23 cellular contexts compared by ENCODE assay signal in genomic region chr12:132140501-132140900, GRCh38. TPM values are rescaled to one million over a fixed set of nuclear protein-coding genes. Genes with fewer than 3 reads are reported as not detected.
DNase-seq lines count a peak whose midpoint lies in the region; ATAC-seq and TF ChIP-seq lines count a peak whose summit lies in the region.
"Had no signal": no experiment of that assay in that cellular context is flagged by ENCODE, and none has a peak within 500 bp of the region (broad histone marks: within the 10 kb centered on the region; RNA-seq: fewer than 3 reads in every experiment).

No MANE protein-coding gene starts in this region.

- H3K4me3 ChIP-seq in neural progenitor cell (no peak overlapping the region), upper lobe of left lung (no peak overlapping the region)
- H3K4me3 ChIP-seq: GM23338, MG63, SJCRH30 had no signal

- ATAC-seq in activated naive CD8-positive, alpha-beta T cell treated with anti-CD3 and anti-CD28 coated beads, Interleukin-2, amount 10 ng/mL, durations not matched to agents 7 days and 5 days (ENCODE audit: low read depth) = no peak
- no peak for ATAC-seq in upper lobe of left lung (ENCODE audit: low FRiP score in 2 of 2)
- no peak for ATAC-seq in HG03025 (IDR thresholded peaks at IDR 0.05; ENCODE audit: low FRiP score, unreplicated experiment)
- ATAC-seq: GM23338, PC-3, Right ventricle myocardium inferior had no signal

- no peak for TF ChIP-seq CTCF in neural progenitor cell (IDR thresholded peaks at IDR 0.05)
- no peak for TF ChIP-seq CTCF in upper lobe of left lung (IDR thresholded peaks at IDR 0.05)

- no peak overlapping the region for H3K27ac ChIP-seq in neural progenitor cell
- H3K27ac ChIP-seq in upper lobe of left lung = no peak overlapping the region
- H3K27ac ChIP-seq: SJCRH30 had no signal

- H3K36me3 ChIP-seq in neural progenitor cell (no peaks in the 10 kb centered on the region), upper lobe of left lung (peaks cover 7 to 48% (median 39%) of the 10 kb centered on the region in 4 donors)

- H3K4me1 ChIP-seq in neural progenitor cell = peaks cover 5% of the 10 kb centered on the region
- H3K4me1 ChIP-seq in upper lobe of left lung = peaks cover 20 to 30% (median 21%) of the 10 kb centered on the region in 4 donors
- H3K4me1 ChIP-seq: SJCRH30 had no signal

- no peak overlapping the region for H3K4me3 Mint-ChIP-seq in activated naive CD8-positive, alpha-beta T cell treated with anti-CD3 and anti-CD28 coated beads, Interleukin-2, amount 10 ng/mL, durations not matched to agents 7 days and 5 days
- no peak overlapping the region for H3K4me3 Mint-ChIP-seq in activated naive CD8-positive, alpha-beta T cell treated with anti-CD3 and anti-CD28 coated beads for 36 hours
- peak overlapping the region; percentile 30 for H3K4me3 Mint-ChIP-seq in activated T-helper 1 cell treated with anti-CD3 and anti-CD28 coated beads, Interleukin-12 subunit alpha, Interleukin-12 subunit beta, Interleukin-2, Interleukin-4 antibody, amounts not matched to agents 30 ng/mL and 10 ng/mL and 1 ng/mL, durations not matched to agents 14 hours and 24 hours and 36 hours
- peak overlapping the region; percentile 48 for H3K4me3 Mint-ChIP-seq in neural progenitor cell
- H3K4me3 Mint-ChIP-seq: GM23338 had no signal

- H3K27ac Mint-ChIP-seq in activated naive CD8-positive, alpha-beta T cell treated with anti-CD3 and anti-CD28 coated beads, Interleukin-2, amount 10 ng/mL, durations not matched to agents 7 days and 5 days = no peak overlapping the region
- no peak overlapping the region for H3K27ac Mint-ChIP-seq in activated naive CD8-positive, alpha-beta T cell treated with anti-CD3 and anti-CD28 coated beads for 36 hours
- H3K27ac Mint-ChIP-seq in activated T-helper 1 cell treated with anti-CD3 and anti-CD28 coated beads, Interleukin-12 subunit alpha, Interleukin-12 subunit beta, Interleukin-2, Interleukin-4 antibody, amounts not matched to agents 30 ng/mL and 10 ng/mL and 1 ng/mL, durations not matched to agents 14 hours and 24 hours and 36 hours = no peak overlapping the region
- no peak overlapping the region for H3K27ac Mint-ChIP-seq in neural progenitor cell
- H3K27ac Mint-ChIP-seq: B cell, GM23338, H9 had no signal

- TF ChIP-seq EP300 in upper lobe of left lung (IDR thresholded peaks at IDR 0.05) = no peak

- H3K9me3 Mint-ChIP-seq in activated naive CD8-positive, alpha-beta T cell treated with anti-CD3 and anti-CD28 coated beads, Interleukin-2, amount 10 ng/mL, durations not matched to agents 7 days and 5 days = no peaks in the 10 kb centered on the region
- H3K9me3 Mint-ChIP-seq in activated naive CD8-positive, alpha-beta T cell treated with anti-CD3 and anti-CD28 coated beads for 36 hours = no peaks in the 10 kb centered on the region
- H3K9me3 Mint-ChIP-seq in activated T-helper 1 cell treated with anti-CD3 and anti-CD28 coated beads, Interleukin-12 subunit alpha, Interleukin-12 subunit beta, Interleukin-2, Interleukin-4 antibody, amounts not matched to agents 30 ng/mL and 10 ng/mL and 1 ng/mL, durations not matched to agents 14 hours and 24 hours and 36 hours = no peaks in the 10 kb centered on the region
- no peaks in the 10 kb centered on the region for H3K9me3 Mint-ChIP-seq in neural progenitor cell

- peaks cover 10% of the 10 kb centered on the region for H3K4me1 Mint-ChIP-seq in activated naive CD8-positive, alpha-beta T cell treated with anti-CD3 and anti-CD28 coated beads, Interleukin-2, amount 10 ng/mL, durations not matched to agents 7 days and 5 days
- H3K4me1 Mint-ChIP-seq in activated naive CD8-positive, alpha-beta T cell treated with anti-CD3 and anti-CD28 coated beads for 36 hours = peaks cover 8% of the 10 kb centered on the region
- H3K4me1 Mint-ChIP-seq in activated T-helper 1 cell treated with anti-CD3 and anti-CD28 coated beads, Interleukin-12 subunit alpha, Interleukin-12 subunit beta, Interleukin-2, Interleukin-4 antibody, amounts not matched to agents 30 ng/mL and 10 ng/mL and 1 ng/mL, durations not matched to agents 14 hours and 24 hours and 36 hours (ENCODE audit: low read depth) = peaks cover 3% of the 10 kb centered on the region
- peaks cover 13% of the 10 kb centered on the region for H3K4me1 Mint-ChIP-seq in neural progenitor cell

- H3K9ac ChIP-seq in neural progenitor cell = no peak overlapping the region

- H3K9me3 ChIP-seq in neural progenitor cell (ENCODE audit: low read depth) (no peaks in the 10 kb centered on the region), upper lobe of left lung (no peaks in the 10 kb centered on the region)
- H3K9me3 ChIP-seq: MG63, SJCRH30 had no signal

- peaks cover 14% of the 10 kb centered on the region for H4K20me1 ChIP-seq in neural progenitor cell (ENCODE audit: low read depth)

- DNase-seq in activated naive CD8-positive, alpha-beta T cell treated with anti-CD3 and anti-CD28 coated beads, Interleukin-2, amount 10 ng/mL, durations not matched to agents 7 days and 5 days = peak; percentile 22
- no peak for DNase-seq in activated naive CD8-positive, alpha-beta T cell treated with anti-CD3 and anti-CD28 coated beads for 36 hours
- no peak for DNase-seq in activated T-helper 1 cell treated with anti-CD3 and anti-CD28 coated beads, Interleukin-12 subunit alpha, Interleukin-12 subunit beta, Interleukin-2, Interleukin-4 antibody, amounts not matched to agents 30 ng/mL and 10 ng/mL and 1 ng/mL, durations not matched to agents 14 hours and 24 hours and 36 hours (ENCODE audit: low spot score)
- no peak for DNase-seq in neural progenitor cell (ENCODE audit: low spot score)
- peak; percentile 14 to 61 for DNase-seq in upper lobe of left lung
- DNase-seq in mesenteric fat pad (ENCODE audit: low spot score) = no peak
- DNase-seq in stimulated activated CD4-positive, alpha-beta T cell treated with anti-CD3 and anti-CD28 coated beads, Interleukin-2, amount 100 ng/mL, for 48 hours = no peak
- DNase-seq: Calu3; DND-41; H9; KG1; MG63; NCI-H2029; NCI-H446; NCI-H526; NCI-H82; NK-92 treated with Interleukin-12 subunit alpha and Interleukin-12 subunit beta, amount 100 ng/mL, for 24 hours; PC-3; SJCRH30 had no signal

- POLR2A ChIA-PET in activated naive CD8-positive, alpha-beta T cell treated with anti-CD3 and anti-CD28 coated beads, Interleukin-2, amount 10 ng/mL, durations not matched to agents 7 days and 5 days (lab: Charles Lee) = no interaction called here

- H3F3A ChIP-seq in neural progenitor cell (ENCODE audit: low read depth) = peaks cover 12% of the 10 kb centered on the region

- no peak overlapping the region for H3K4me2 ChIP-seq in neural progenitor cell
- H3K4me2 ChIP-seq: GM23338 had no signal

- intact Hi-C loops in activated T-helper 1 cell treated with anti-CD3 and anti-CD28 coated beads, Interleukin-12 subunit alpha, Interleukin-12 subunit beta, Interleukin-2, Interleukin-4 antibody, amounts not matched to agents 30 ng/mL and 10 ng/mL and 1 ng/mL, durations not matched to agents 14 hours and 24 hours and 36 hours (cut with micrococcal nuclease) = loop anchor here (10.0 kb wide), 1 partner anchor 544 kb away; the partner anchor contains the start of genes POLE and PXMP2

- TF ChIP-seq POLR2A in upper lobe of left lung (IDR thresholded peaks at IDR 0.05) = no peak

- WGBS in upper lobe of left lung, 2 donors = 95 to 100% methylated on average over 7 to 15 of the region's 15 CpGs

- no peak overlapping the region for H2AFZ ChIP-seq in neural progenitor cell (replicated peaks)
- H2AFZ ChIP-seq: GM23338 had no signal

- peaks cover 4% of the 10 kb centered on the region for H3K36me3 Mint-ChIP-seq in activated naive CD8-positive, alpha-beta T cell treated with anti-CD3 and anti-CD28 coated beads, Interleukin-2, amount 10 ng/mL, durations not matched to agents 7 days and 5 days
- peaks cover 18% of the 10 kb centered on the region for H3K36me3 Mint-ChIP-seq in activated naive CD8-positive, alpha-beta T cell treated with anti-CD3 and anti-CD28 coated beads for 36 hours
- H3K36me3 Mint-ChIP-seq in activated T-helper 1 cell treated with anti-CD3 and anti-CD28 coated beads, Interleukin-12 subunit alpha, Interleukin-12 subunit beta, Interleukin-2, Interleukin-4 antibody, amounts not matched to agents 30 ng/mL and 10 ng/mL and 1 ng/mL, durations not matched to agents 14 hours and 24 hours and 36 hours (ENCODE audit: low read depth) = peaks cover 25% of the 10 kb centered on the region
- H3K36me3 Mint-ChIP-seq in neural progenitor cell = peaks cover 14% of the 10 kb centered on the region

- H3K27me3 ChIP-seq in neural progenitor cell = no peaks in the 10 kb centered on the region
- H3K27me3 ChIP-seq in upper lobe of left lung = no peaks in the 10 kb centered on the region
- H3K27me3 ChIP-seq: MG63, SJCRH30 had no signal

- H3K27me3 Mint-ChIP-seq in activated naive CD8-positive, alpha-beta T cell treated with anti-CD3 and anti-CD28 coated beads, Interleukin-2, amount 10 ng/mL, durations not matched to agents 7 days and 5 days = no peaks in the 10 kb centered on the region
- H3K27me3 Mint-ChIP-seq in activated naive CD8-positive, alpha-beta T cell treated with anti-CD3 and anti-CD28 coated beads for 36 hours = no peaks in the 10 kb centered on the region
- H3K27me3 Mint-ChIP-seq in activated T-helper 1 cell treated with anti-CD3 and anti-CD28 coated beads, Interleukin-12 subunit alpha, Interleukin-12 subunit beta, Interleukin-2, Interleukin-4 antibody, amounts not matched to agents 30 ng/mL and 10 ng/mL and 1 ng/mL, durations not matched to agents 14 hours and 24 hours and 36 hours (ENCODE audit: insufficient read depth) = peaks cover 2% of the 10 kb centered on the region
- peaks cover 5% of the 10 kb centered on the region for H3K27me3 Mint-ChIP-seq in neural progenitor cell (ENCODE audit: insufficient read depth, low read depth)
- H3K27me3 Mint-ChIP-seq: B cell had no signal

- H3K79me2 ChIP-seq in neural progenitor cell (ENCODE audit: low read depth) = peaks cover 23% of the 10 kb centered on the region

RNA-seq across cellular contexts. Expression of gene DDX51, which starts 3.6 kb away (rescaled TPM):
- total RNA-seq in activated naive CD8-positive, alpha-beta T cell treated with anti-CD3 and anti-CD28 coated beads, Interleukin-2, amount 10 ng/mL, durations not matched to agents 7 days and 5 days = 10 to 100 TPM; 31.9 to 33.5 TPM
- total RNA-seq in activated naive CD8-positive, alpha-beta T cell treated with anti-CD3 and anti-CD28 coated beads for 36 hours = 10 to 100 TPM; 32.4 to 34.8 TPM
- total RNA-seq in activated T-helper 1 cell treated with anti-CD3 and anti-CD28 coated beads, Interleukin-12 subunit alpha, Interleukin-12 subunit beta, Interleukin-2, Interleukin-4 antibody, amounts not matched to agents 30 ng/mL and 10 ng/mL and 1 ng/mL, durations not matched to agents 14 hours and 24 hours and 36 hours = 48.8 and 55.0 TPM in 2 replicates
- 8.5 and 15.5 TPM in 2 replicates for total RNA-seq in neural progenitor cell (ENCODE audit: low replicate concordance)
- 10 to 100 TPM in 5 of 6 donors, 1 to 10 TPM in 1; 8.7 to 23.5 (median 19.2) TPM for total RNA-seq in upper lobe of left lung
- total RNA-seq in mesenteric fat pad = 15.1 TPM

RNA-seq across cellular contexts. Expression of gene NOC4L, which starts 3.8 kb away (rescaled TPM):
- 10 to 100 TPM; 29.3 to 29.4 TPM for total RNA-seq in activated naive CD8-positive, alpha-beta T cell treated with anti-CD3 and anti-CD28 coated beads, Interleukin-2, amount 10 ng/mL, durations not matched to agents 7 days and 5 days
- 10 to 100 TPM; 54.2 to 59.2 TPM for total RNA-seq in activated naive CD8-positive, alpha-beta T cell treated with anti-CD3 and anti-CD28 coated beads for 36 hours
- total RNA-seq in activated T-helper 1 cell treated with anti-CD3 and anti-CD28 coated beads, Interleukin-12 subunit alpha, Interleukin-12 subunit beta, Interleukin-2, Interleukin-4 antibody, amounts not matched to agents 30 ng/mL and 10 ng/mL and 1 ng/mL, durations not matched to agents 14 hours and 24 hours and 36 hours = 49.5 and 51.3 TPM in 2 replicates
- total RNA-seq in neural progenitor cell (ENCODE audit: low replicate concordance) (3.5 and 12.1 TPM in 2 replicates), upper lobe of left lung (10 to 100 TPM in 5 of 6 donors, 1 to 10 TPM in 1; 7.4 to 22.4 (median 19.2) TPM), mesenteric fat pad (14.6 TPM)

Comparison
In these comparisons a context has a peak if more than half of its experiments do, and no peak if none do; other contexts are left out.
1. DNase-seq: peak in activated naive CD8-positive, alpha-beta T cell treated with anti-CD3 and anti-CD28 coated beads, Interleukin-2, amount 10 ng/mL, durations not matched to agents 7 days and 5 days (single experiment) and upper lobe of left lung (2 of 2); none in activated naive CD8-positive, alpha-beta T cell treated with anti-CD3 and anti-CD28 coated beads for 36 hours (single experiment), activated T-helper 1 cell treated with anti-CD3 and anti-CD28 coated beads, Interleukin-12 subunit alpha, Interleukin-12 subunit beta, Interleukin-2, Interleukin-4 antibody, amounts not matched to agents 30 ng/mL and 10 ng/mL and 1 ng/mL, durations not matched to agents 14 hours and 24 hours and 36 hours (single experiment), neural progenitor cell (single experiment), mesenteric fat pad (single experiment) and stimulated activated CD4-positive, alpha-beta T cell treated with anti-CD3 and anti-CD28 coated beads, Interleukin-2, amount 100 ng/mL, for 48 hours (0 of 2).
2. H3K4me3 Mint-ChIP-seq: peak in activated T-helper 1 cell treated with anti-CD3 and anti-CD28 coated beads, Interleukin-12 subunit alpha, Interleukin-12 subunit beta, Interleukin-2, Interleukin-4 antibody, amounts not matched to agents 30 ng/mL and 10 ng/mL and 1 ng/mL, durations not matched to agents 14 hours and 24 hours and 36 hours (single experiment) and neural progenitor cell (single experiment); none in activated naive CD8-positive, alpha-beta T cell treated with anti-CD3 and anti-CD28 coated beads, Interleukin-2, amount 10 ng/mL, durations not matched to agents 7 days and 5 days (single experiment) and activated naive CD8-positive, alpha-beta T cell treated with anti-CD3 and anti-CD28 coated beads for 36 hours (single experiment).